14 cellular contexts compared by ENCODE assay signal in the genomic region with DNA sequence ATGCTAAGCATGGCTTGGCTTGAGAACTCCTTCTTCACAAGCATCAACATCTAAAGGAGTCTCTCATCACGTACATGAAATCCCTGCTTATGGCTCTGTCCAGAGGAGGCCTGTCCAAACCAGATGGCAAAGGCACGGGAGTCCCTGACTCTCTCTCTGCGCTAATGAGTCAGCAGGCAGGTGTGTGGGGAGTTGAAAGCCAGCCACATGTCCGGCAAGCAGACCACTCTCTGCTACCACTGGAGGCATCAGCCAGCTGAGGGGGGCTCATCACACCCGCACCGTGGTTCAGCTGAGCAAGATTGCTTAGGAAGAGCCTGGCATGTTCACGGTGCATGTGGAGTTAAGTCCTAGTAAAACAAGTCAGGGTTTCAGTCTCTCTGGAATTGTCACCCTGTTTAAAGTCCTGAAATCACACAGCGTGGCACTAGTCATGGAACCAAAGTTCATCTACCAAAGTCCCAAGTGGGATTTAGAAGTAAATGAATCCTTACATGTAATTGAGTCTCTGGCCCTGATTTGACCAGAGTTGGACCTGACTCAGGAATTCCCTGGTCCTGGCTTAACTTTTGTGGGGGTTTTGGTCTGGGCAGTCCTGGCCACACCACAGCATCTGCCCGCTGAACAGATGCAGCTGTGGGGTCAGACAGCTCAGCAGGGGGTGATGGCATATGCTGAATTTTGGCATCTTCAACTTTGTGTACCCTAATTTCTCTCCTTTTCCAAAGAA.
"Had no signal": no experiment of that assay in that cellular context is flagged by ENCODE, and none has a peak within 500 bp of the region (broad histone marks: within the 10 kb centered on the region; RNA-seq: fewer than 3 reads in every experiment).

No MANE protein-coding gene starts in this region.

- H3K9me3 Mint-ChIP-seq: activated CD4-positive, alpha-beta memory T cell treated with anti-CD3 and anti-CD28 coated beads for 36 hours; stimulated activated naive CD8-positive, alpha-beta T cell treated with anti-CD3 and anti-CD28 coated beads, Interleukin-15, amount 100 ng/mL, for 72 hours had no signal

- H3K4me3 Mint-ChIP-seq: activated CD4-positive, alpha-beta memory T cell treated with anti-CD3 and anti-CD28 coated beads for 36 hours; activated CD8-positive, alpha-beta memory T cell treated with anti-CD3 and anti-CD28 coated beads, Interleukin-2, amount 10 ng/mL, durations not matched to agents 7 days and 5 days; activated naive CD8-positive, alpha-beta T cell; stimulated activated naive CD8-positive, alpha-beta T cell treated with anti-CD3 and anti-CD28 coated beads, Interleukin-15, amount 100 ng/mL, for 72 hours had no signal

- H3K4me3 ChIP-seq: lower lobe of right lung, upper lobe of left lung had no signal

- H3K4me1 Mint-ChIP-seq: activated CD8-positive, alpha-beta memory T cell treated with anti-CD3 and anti-CD28 coated beads, Interleukin-2, amount 10 ng/mL, durations not matched to agents 7 days and 5 days; stimulated activated naive CD8-positive, alpha-beta T cell treated with anti-CD3 and anti-CD28 coated beads, Interleukin-15, amount 100 ng/mL, for 72 hours had no signal

- H3K27ac ChIP-seq: lower lobe of right lung, upper lobe of left lung had no signal

- H3K27me3 ChIP-seq: upper lobe of left lung had no signal

- H3K27ac Mint-ChIP-seq: activated CD4-positive, alpha-beta memory T cell treated with anti-CD3 and anti-CD28 coated beads for 36 hours; activated CD8-positive, alpha-beta memory T cell treated with anti-CD3 and anti-CD28 coated beads, Interleukin-2, amount 10 ng/mL, durations not matched to agents 7 days and 5 days; activated naive CD8-positive, alpha-beta T cell; stimulated activated naive CD8-positive, alpha-beta T cell treated with anti-CD3 and anti-CD28 coated beads, Interleukin-15, amount 100 ng/mL, for 72 hours had no signal

- H3K36me3 Mint-ChIP-seq: activated CD4-positive, alpha-beta memory T cell treated with anti-CD3 and anti-CD28 coated beads for 36 hours; activated CD8-positive, alpha-beta memory T cell treated with anti-CD3 and anti-CD28 coated beads, Interleukin-2, amount 10 ng/mL, durations not matched to agents 7 days and 5 days; activated naive CD8-positive, alpha-beta T cell had no signal

- ATAC-seq: activated CD8-positive, alpha-beta memory T cell treated with anti-CD3 and anti-CD28 coated beads, Interleukin-2, amount 10 ng/mL, durations not matched to agents 7 days and 5 days; left colon; lower lobe of right lung; sciatic nerve; stimulated activated naive CD8-positive, alpha-beta T cell treated with anti-CD3 and anti-CD28 coated beads, Interleukin-15, amount 100 ng/mL, for 72 hours had no signal

- H3K36me3 ChIP-seq: lower lobe of right lung, upper lobe of left lung had no signal

- DNase-seq: activated CD4-positive, alpha-beta memory T cell treated with anti-CD3 and anti-CD28 coated beads for 36 hours; activated CD4-positive, alpha-beta T cell treated with anti-CD3 and anti-CD28 coated beads for 1 hour; activated CD8-positive, alpha-beta memory T cell treated with anti-CD3 and anti-CD28 coated beads, Interleukin-2, amount 10 ng/mL, durations not matched to agents 7 days and 5 days; activated effector memory CD4-positive, alpha-beta T cell treated with Interleukin-2 at 50 U/mL for 16 hours; activated T-cell treated with anti-CD3 and anti-CD28 coated beads, Interleukin-2, amount 50 U/mL, for 1 hour; amniotic stem cell; erythroblast; left colon; lower lobe of right lung; stimulated activated CD4-positive, alpha-beta T cell treated with anti-CD3 and anti-CD28 coated beads, Interleukin-1b, Interleukin-23, amount 100 ng/mL, for 48 hours; stimulated activated naive CD8-positive, alpha-beta T cell treated with anti-CD3 and anti-CD28 coated beads, Interleukin-15, amount 100 ng/mL, for 72 hours; upper lobe of left lung had no signal

- H3K9me3 ChIP-seq: lower lobe of right lung, upper lobe of left lung had no signal

- H3K27me3 Mint-ChIP-seq: activated CD8-positive, alpha-beta memory T cell treated with anti-CD3 and anti-CD28 coated beads, Interleukin-2, amount 10 ng/mL, durations not matched to agents 7 days and 5 days; stimulated activated naive CD8-positive, alpha-beta T cell treated with anti-CD3 and anti-CD28 coated beads, Interleukin-15, amount 100 ng/mL, for 72 hours had no signal

- H3K4me1 ChIP-seq: lower lobe of right lung, upper lobe of left lung had no signal
